In the genomic region with DNA sequence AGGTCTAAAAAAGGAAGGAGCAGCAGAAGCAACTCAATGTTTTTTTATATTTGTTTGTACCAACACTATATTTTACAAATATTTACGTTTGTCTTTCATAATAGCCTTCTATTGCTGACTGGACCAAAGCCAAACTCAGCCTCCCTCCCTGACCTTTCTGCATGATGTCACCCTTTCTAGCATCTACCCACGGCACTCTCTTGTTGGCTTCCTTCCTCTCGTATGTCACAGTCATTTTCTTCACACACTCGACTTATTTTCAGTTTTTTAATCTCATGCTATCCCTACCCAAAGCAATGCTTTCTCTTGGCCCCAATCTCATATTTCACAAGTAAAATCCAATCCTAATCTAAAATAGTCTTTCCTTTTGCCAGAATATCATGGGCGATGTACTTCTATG, we compare ENCODE assay signal across 1 cellular context.
TF ChIP-seq lines count a peak whose summit lies in the region.

No MANE protein-coding gene starts in this region.

TF ChIP-seq in GM23338, 12 proteins besides CTCF, POLR2A, EP300 and RAD21 (continued from another document):
- TF ChIP-seq, protein P1, sequence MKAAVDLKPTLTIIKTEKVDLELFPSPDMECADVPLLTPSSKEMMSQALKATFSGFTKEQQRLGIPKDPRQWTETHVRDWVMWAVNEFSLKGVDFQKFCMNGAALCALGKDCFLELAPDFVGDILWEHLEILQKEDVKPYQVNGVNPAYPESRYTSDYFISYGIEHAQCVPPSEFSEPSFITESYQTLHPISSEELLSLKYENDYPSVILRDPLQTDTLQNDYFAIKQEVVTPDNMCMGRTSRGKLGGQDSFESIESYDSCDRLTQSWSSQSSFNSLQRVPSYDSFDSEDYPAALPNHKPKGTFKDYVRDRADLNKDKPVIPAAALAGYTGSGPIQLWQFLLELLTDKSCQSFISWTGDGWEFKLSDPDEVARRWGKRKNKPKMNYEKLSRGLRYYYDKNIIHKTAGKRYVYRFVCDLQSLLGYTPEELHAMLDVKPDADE (IDR thresholded peaks at IDR 0.05) = no peak
- TF ChIP-seq NANOG (IDR thresholded peaks at IDR 0.05; ENCODE audit: borderline replicate concordance) = no peak
- no peak for TF ChIP-seq CREB1 (CRISPR knock-in tag; IDR thresholded peaks at IDR 0.05; ENCODE audit: low read depth)
- no peak for TF ChIP-seq EZH2 (IDR thresholded peaks at IDR 0.05; ENCODE audit: low read depth, unreplicated experiment)
- TF ChIP-seq, protein P2, sequence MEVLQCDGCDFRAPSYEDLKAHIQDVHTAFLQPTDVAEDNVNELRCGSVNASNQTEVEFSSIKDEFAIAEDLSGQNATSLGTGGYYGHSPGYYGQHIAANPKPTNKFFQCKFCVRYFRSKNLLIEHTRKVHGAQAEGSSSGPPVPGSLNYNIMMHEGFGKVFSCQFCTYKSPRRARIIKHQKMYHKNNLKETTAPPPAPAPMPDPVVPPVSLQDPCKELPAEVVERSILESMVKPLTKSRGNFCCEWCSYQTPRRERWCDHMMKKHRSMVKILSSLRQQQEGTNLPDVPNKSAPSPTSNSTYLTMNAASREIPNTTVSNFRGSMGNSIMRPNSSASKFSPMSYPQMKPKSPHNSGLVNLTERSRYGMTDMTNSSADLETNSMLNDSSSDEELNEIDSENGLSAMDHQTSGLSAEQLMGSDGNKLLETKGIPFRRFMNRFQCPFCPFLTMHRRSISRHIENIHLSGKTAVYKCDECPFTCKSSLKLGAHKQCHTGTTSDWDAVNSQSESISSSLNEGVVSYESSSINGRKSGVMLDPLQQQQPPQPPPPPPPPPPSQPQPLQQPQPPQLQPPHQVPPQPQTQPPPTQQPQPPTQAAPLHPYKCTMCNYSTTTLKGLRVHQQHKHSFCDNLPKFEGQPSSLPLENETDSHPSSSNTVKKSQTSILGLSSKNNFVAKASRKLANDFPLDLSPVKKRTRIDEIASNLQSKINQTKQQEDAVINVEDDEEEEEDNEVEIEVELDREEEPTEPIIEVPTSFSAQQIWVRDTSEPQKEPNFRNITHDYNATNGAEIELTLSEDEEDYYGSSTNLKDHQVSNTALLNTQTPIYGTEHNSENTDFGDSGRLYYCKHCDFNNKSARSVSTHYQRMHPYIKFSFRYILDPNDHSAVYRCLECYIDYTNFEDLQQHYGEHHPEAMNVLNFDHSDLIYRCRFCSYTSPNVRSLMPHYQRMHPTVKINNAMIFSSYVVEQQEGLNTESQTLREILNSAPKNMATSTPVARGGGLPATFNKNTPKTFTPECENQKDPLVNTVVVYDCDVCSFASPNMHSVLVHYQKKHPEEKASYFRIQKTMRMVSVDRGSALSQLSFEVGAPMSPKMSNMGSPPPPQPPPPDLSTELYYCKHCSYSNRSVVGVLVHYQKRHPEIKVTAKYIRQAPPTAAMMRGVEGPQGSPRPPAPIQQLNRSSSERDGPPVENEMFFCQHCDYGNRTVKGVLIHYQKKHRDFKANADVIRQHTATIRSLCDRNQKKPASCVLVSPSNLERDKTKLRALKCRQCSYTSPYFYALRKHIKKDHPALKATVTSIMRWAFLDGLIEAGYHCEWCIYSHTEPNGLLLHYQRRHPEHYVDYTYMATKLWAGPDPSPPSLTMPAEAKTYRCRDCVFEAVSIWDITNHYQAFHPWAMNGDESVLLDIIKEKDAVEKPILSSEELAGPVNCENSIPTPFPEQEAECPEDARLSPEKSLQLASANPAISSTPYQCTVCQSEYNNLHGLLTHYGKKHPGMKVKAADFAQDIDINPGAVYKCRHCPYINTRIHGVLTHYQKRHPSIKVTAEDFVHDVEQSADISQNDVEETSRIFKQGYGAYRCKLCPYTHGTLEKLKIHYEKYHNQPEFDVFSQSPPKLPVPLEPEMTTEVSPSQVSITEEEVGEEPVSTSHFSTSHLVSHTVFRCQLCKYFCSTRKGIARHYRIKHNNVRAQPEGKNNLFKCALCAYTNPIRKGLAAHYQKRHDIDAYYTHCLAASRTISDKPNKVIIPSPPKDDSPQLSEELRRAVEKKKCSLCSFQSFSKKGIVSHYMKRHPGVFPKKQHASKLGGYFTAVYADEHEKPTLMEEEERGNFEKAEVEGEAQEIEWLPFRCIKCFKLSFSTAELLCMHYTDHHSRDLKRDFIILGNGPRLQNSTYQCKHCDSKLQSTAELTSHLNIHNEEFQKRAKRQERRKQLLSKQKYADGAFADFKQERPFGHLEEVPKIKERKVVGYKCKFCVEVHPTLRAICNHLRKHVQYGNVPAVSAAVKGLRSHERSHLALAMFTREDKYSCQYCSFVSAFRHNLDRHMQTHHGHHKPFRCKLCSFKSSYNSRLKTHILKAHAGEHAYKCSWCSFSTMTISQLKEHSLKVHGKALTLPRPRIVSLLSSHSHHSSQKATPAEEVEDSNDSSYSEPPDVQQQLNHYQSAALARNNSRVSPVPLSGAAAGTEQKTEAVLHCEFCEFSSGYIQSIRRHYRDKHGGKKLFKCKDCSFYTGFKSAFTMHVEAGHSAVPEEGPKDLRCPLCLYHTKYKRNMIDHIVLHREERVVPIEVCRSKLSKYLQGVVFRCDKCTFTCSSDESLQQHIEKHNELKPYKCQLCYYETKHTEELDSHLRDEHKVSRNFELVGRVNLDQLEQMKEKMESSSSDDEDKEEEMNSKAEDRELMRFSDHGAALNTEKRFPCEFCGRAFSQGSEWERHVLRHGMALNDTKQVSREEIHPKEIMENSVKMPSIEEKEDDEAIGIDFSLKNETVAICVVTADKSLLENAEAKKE (CRISPR knock-in tag; IDR thresholded peaks at IDR 0.05) = no peak
- TF ChIP-seq POLR2AphosphoS5 (IDR thresholded peaks at IDR 0.05; ENCODE audit: low read depth) = no peak
- no peak for TF ChIP-seq ZNF331 (CRISPR knock-in tag; IDR thresholded peaks at IDR 0.05; ENCODE audit: low read depth)
